In genomic region chr15:74036271-74037170, GRCh38 we compare ENCODE assay signal across 8 cellular contexts. TPM values are rescaled to one million over a fixed set of nuclear protein-coding genes. Genes with fewer than 3 reads are reported as not detected.
A peak's percentile ranks its signal among the peaks of the same experiment; 100 is the strongest.
DNase-seq lines count a peak whose midpoint lies in the region; ATAC-seq, FAIRE-seq and TF ChIP-seq lines count a peak whose summit lies in the region.

No MANE protein-coding gene starts in this region.

- no peaks in the 10 kb centered on the region for H3K27me3 ChIP-seq in GM06990 (replicated peaks; ENCODE audit: control insufficient read depth, insufficient read depth, low read length)

- H3K36me3 ChIP-seq in GM06990 (ENCODE audit: control insufficient read depth, insufficient read depth, low read length), result peaks cover 37% of the 10 kb centered on the region

- H3K4me3 ChIP-seq in GM06990 (replicated peaks; ENCODE audit: low read depth, low read length), result no peak overlapping the region

- ATAC-seq in GM19328 (IDR thresholded peaks at IDR 0.05; ENCODE audit: unreplicated experiment), result no peak
- ATAC-seq in HG03521 (IDR thresholded peaks at IDR 0.05; ENCODE audit: unreplicated experiment), result no peak

- DNase-seq in 8988T (peak; percentile 75), GM06990 (ENCODE audit: extremely low read depth, insufficient read length) (no peak), RCC 7860 (ENCODE audit: low spot score) (peak; percentile 30), fibroblast of gingiva (ENCODE audit: low read depth) (peak; percentile 59), osteocyte (ENCODE audit: extremely low spot score, unreplicated experiment) (peak; percentile 85), DMS153 treated with DMSO at 0.1 percent for 48 hours (lab: John Stamatoyannopoulos, UW; ENCODE audit: unreplicated experiment) (no peak)

- H3K27ac Mint-ChIP-seq in osteocyte (ENCODE audit: unreplicated experiment), result peak overlapping the region; percentile 55

- TF ChIP-seq CTCF in GM06990 (IDR thresholded peaks at IDR 0.05; ENCODE audit: insufficient read depth, low read length, poor library complexity, severe bottlenecking) (peak; percentile 21), osteocyte (IDR thresholded peaks at IDR 0.05) (peak; percentile 72)

- H3K4me3 Mint-ChIP-seq in osteocyte (ENCODE audit: unreplicated experiment), result no peak overlapping the region

- H3K9me3 Mint-ChIP-seq in osteocyte (ENCODE audit: unreplicated experiment), result no peaks in the 10 kb centered on the region

- H3K27me3 Mint-ChIP-seq in osteocyte (ENCODE audit: unreplicated experiment), result no peaks in the 10 kb centered on the region

- peaks cover 15% of the 10 kb centered on the region for H3K36me3 Mint-ChIP-seq in osteocyte (ENCODE audit: unreplicated experiment)

- peaks cover 45% of the 10 kb centered on the region for H3K4me1 Mint-ChIP-seq in osteocyte (ENCODE audit: unreplicated experiment)

- FAIRE-seq in RCC 7860 (lab: Jason Lieb, UNC), result no peak

RNA-seq across cellular contexts. Expression of gene PML, which starts 42.0 kb away (rescaled TPM):
- 60.6 and 63.1 TPM in 2 replicates for total RNA-seq in osteocyte

RNA-seq across cellular contexts. Expression of gene STOML1, which starts 44.4 kb away (rescaled TPM):
- 17.1 and 18.3 TPM in 2 replicates for total RNA-seq in osteocyte

RNA-seq across cellular contexts. Expression of gene GOLGA6A, which starts 45.8 kb away (rescaled TPM):
- 0.21 TPM in 1 of 2 replicates, not detected in the other for total RNA-seq in osteocyte

Comparison
In these comparisons a context has a peak if more than half of its experiments do, and no peak if none do; other contexts are left out.
1. DNase-seq: peak in 8988T (single experiment), RCC 7860 (single experiment), fibroblast of gingiva (single experiment) and osteocyte (single experiment); none in GM06990 (single experiment) and DMS153 treated with DMSO at 0.1 percent for 48 hours (single experiment).